8 cellular contexts compared by ENCODE assay signal in the genomic region with DNA sequence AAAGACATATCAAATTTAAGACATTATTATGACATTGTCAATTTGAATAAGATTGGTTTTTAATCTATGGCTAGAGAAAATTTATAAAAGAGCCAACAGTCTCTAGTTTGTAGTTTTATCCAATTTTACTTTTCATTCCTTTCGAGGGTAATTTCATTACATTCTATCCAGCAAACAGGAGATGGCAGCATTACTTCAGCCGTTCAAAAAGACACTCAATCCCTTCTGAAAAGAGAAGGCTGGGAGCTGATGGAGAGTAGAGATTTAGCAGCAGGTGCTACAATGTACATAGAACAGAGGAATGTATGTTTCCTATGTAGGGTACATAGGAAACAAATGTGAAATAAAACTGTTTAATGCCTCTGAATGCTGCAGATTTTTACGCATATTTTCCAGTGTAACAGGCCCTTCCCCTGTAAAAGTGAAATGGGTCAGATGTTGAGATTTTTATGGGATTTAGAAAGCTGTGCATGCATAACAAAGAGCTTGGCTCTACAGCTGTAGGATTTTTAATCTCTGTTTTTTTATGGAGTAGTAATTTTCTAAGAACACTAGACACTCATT. TPM values are rescaled to one million over a fixed set of nuclear protein-coding genes. Genes with fewer than 3 reads are reported as not detected.
DNase-seq lines count a peak whose midpoint lies in the region; ATAC-seq and TF ChIP-seq lines count a peak whose summit lies in the region.

No MANE protein-coding gene starts in this region.

- H3K4me3 ChIP-seq in heart left ventricle (no peak overlapping the region), prostate gland (no peak overlapping the region)

- H3K9me3 Mint-ChIP-seq in T-helper 2 cell treated with Interferon-gamma antibody and Interleukin-4, amounts not matched to agents 5 μg/mL and 100 μg/mL, for 36 hours: no peaks in the 10 kb centered on the region

- H3K36me3 ChIP-seq in heart left ventricle (no peaks in the 10 kb centered on the region), prostate gland (no peaks in the 10 kb centered on the region)

- TF ChIP-seq CTCF in heart left ventricle (IDR thresholded peaks at IDR 0.05) (peak in 10 of 12 donors; percentile 20 to 59 (median 48)), prostate gland (IDR thresholded peaks at IDR 0.05) (peak in 3 of 4 experiments; percentile 36 to 55 (median 53))

- DNase-seq in heart left ventricle (no peak), Right ventricle myocardium inferior (ENCODE audit: missing footprints) (no peak), NCI-H460 (ENCODE audit: extremely low read depth, low read depth) (peak; percentile 29), dermis blood vessel endothelial cell (peak; percentile 38), prostate gland (ENCODE audit: low spot score) (no peak)
- DNase-seq in T-helper 2 cell treated with Interferon-gamma antibody and Interleukin-4, amounts not matched to agents 5 μg/mL and 100 μg/mL, for 36 hours (ENCODE audit: low spot score): no peak

- no peak overlapping the region for H3K4me3 Mint-ChIP-seq in T-helper 2 cell treated with Interferon-gamma antibody and Interleukin-4, amounts not matched to agents 5 μg/mL and 100 μg/mL, for 36 hours

- H3K4me1 Mint-ChIP-seq in T-helper 2 cell treated with Interferon-gamma antibody and Interleukin-4, amounts not matched to agents 5 μg/mL and 100 μg/mL, for 36 hours (ENCODE audit: low read depth): no peaks in the 10 kb centered on the region

- no peaks in the 10 kb centered on the region for H3K27me3 ChIP-seq in heart left ventricle
- no peaks in the 10 kb centered on the region for H3K27me3 ChIP-seq in prostate gland (replicated peaks; ENCODE audit: insufficient read depth)

- H3K27ac ChIP-seq in heart left ventricle (no peak overlapping the region), prostate gland (no peak overlapping the region)

- H3K27me3 Mint-ChIP-seq in T-helper 2 cell treated with Interferon-gamma antibody and Interleukin-4, amounts not matched to agents 5 μg/mL and 100 μg/mL, for 36 hours (ENCODE audit: low read depth): peaks cover 10% of the 10 kb centered on the region

- H3K36me3 Mint-ChIP-seq in T-helper 2 cell treated with Interferon-gamma antibody and Interleukin-4, amounts not matched to agents 5 μg/mL and 100 μg/mL, for 36 hours (ENCODE audit: low read depth): no peaks in the 10 kb centered on the region

- H3K9me3 ChIP-seq in heart left ventricle: no peaks in the 10 kb centered on the region
- no peaks in the 10 kb centered on the region for H3K9me3 ChIP-seq in prostate gland

- H3K27ac Mint-ChIP-seq in T-helper 2 cell treated with Interferon-gamma antibody and Interleukin-4, amounts not matched to agents 5 μg/mL and 100 μg/mL, for 36 hours: no peak overlapping the region

- ATAC-seq in heart left ventricle (no peak), Right ventricle myocardium inferior (no peak), GM21447 (IDR thresholded peaks at IDR 0.05; ENCODE audit: unreplicated experiment) (no peak), GM18519 (IDR thresholded peaks at IDR 0.05; ENCODE audit: low FRiP score, unreplicated experiment) (no peak)

- H3K4me1 ChIP-seq in heart left ventricle (no peaks in the 10 kb centered on the region), prostate gland (replicated peaks) (no peaks in the 10 kb centered on the region)

- TF ChIP-seq POLR2A in heart left ventricle (IDR thresholded peaks at IDR 0.05): no peak
- no peak for TF ChIP-seq POLR2A in prostate gland (IDR thresholded peaks at IDR 0.05)

- WGBS in heart left ventricle, 4 donors: 43 to 51% (median 48%) methylated on average over 3 of the region's 3 CpGs
- WGBS in prostate gland: 29% methylated on average over 3 of the region's 3 CpGs

- intact Hi-C loops in heart left ventricle (cut with DNase I): loop anchor here in 7 of 10 donors (2.0 to 10.0 kb wide), 7 partner anchors 682 to 1084 kb away; no protein-coding TSS in a partner anchor
- intact Hi-C loops in Right ventricle myocardium inferior (cut with DNase I): loop anchor here (2.0 to 10.0 kb wide), 2 partner anchors 104 to 722 kb away; no protein-coding TSS in a partner anchor
- intact Hi-C loops in prostate gland (cut with DNase I): loop anchor here (5.0 to 10.0 kb wide), 2 partner anchors 354 to 722 kb away; no protein-coding TSS in a partner anchor

RNA-seq across cellular contexts. Expression of a gene that starts 15.9 kb away (rescaled TPM):
- total RNA-seq in heart left ventricle: 100 to 1,000 TPM; 336 to 694 (median 475) TPM
- 1,000 to 10,000 TPM in 1 of 2 donors, 100 to 1,000 TPM in 1; 421 to 2,078 TPM for polyA plus RNA-seq in heart left ventricle
- 561 TPM for total RNA-seq in Right ventricle myocardium inferior
- 2,409 and 2,686 TPM in 2 replicates for total RNA-seq in NCI-H460 (2014; rRNA removed; shearing (Covaris generic))
- polyA plus RNA-seq in NCI-H460 (2014; cell fraction: nucleus; rRNA removed): 1,153 and 1,459 TPM in 2 replicates
- total RNA-seq in dermis blood vessel endothelial cell: 836 and 1,354 TPM in 2 replicates
- total RNA-seq in prostate gland: 1,000 to 10,000 TPM in 1 of 2 donors, 100 to 1,000 TPM in 1; 943 to 2,133 TPM

RNA-seq across cellular contexts. Expression of a gene that starts 31.9 kb away (rescaled TPM):
- total RNA-seq in heart left ventricle (1 to 10 TPM; 1.1 to 7.4 (median 2.8) TPM), Right ventricle myocardium inferior (2.8 TPM), dermis blood vessel endothelial cell (7.7 and 11.2 TPM in 2 replicates), prostate gland (1 to 10 TPM; 5.4 to 7.7 TPM)
- 1 to 10 TPM; 2.5 to 3.1 TPM for polyA plus RNA-seq in heart left ventricle
- total RNA-seq in NCI-H460 (2014; rRNA removed; shearing (Covaris generic)): 21.2 and 21.3 TPM in 2 replicates
- polyA plus RNA-seq in NCI-H460 (2014; cell fraction: nucleus; rRNA removed): 18.7 and 34.1 TPM in 2 replicates

Comparison
In these comparisons a context has a peak if more than half of its experiments do, and no peak if none do; other contexts are left out.
1. DNase-seq: peak in NCI-H460 (single experiment) and dermis blood vessel endothelial cell (single experiment); none in heart left ventricle (0 of 5), Right ventricle myocardium inferior (single experiment), prostate gland (single experiment) and T-helper 2 cell treated with Interferon-gamma antibody and Interleukin-4, amounts not matched to agents 5 μg/mL and 100 μg/mL, for 36 hours (single experiment).